In the genomic region with DNA sequence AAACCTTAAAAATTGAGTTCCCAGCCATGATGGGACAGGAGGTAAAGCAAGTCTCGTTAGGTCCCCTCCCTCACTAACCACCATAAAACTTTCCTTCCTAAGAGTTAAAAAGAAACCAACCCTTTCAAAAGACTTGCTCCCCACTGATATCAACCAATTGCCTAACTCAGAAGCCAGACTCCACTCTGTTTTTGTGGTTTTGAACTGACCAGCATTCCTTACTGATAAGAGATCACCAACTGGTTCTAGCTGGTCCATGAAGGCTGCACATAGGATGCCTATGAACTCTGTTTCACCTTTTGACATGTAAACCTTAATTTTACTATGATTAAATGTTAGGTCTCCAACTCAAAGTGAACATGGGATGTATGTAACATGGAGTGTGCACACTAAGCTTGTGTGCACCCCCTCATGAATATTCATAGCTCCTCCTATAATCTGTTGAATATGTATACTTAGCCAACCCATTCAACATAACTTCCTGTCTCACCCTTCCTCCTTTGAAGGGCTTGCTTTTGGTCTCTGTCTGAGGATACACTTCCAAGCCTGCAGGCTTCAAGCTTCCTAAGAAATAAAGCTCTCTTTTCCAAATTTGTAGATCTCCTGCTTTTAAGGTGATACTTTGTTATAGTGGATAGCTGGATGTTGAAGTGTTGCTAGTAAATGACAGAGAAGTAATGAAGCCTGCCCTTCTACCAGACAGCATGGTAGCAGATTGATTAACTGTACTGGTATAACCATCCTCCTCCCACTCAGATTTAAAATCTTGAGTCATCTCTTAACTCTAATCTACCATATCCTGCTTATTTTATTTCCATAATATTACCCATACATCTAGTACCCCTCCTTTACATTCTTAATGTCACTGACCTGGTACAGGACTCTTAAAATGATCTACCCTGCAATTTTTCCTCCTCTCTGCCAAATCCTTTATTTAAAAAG, we compare ENCODE assay signal across 10 cellular contexts.
DNase-seq lines count a peak whose midpoint lies in the region; ATAC-seq and TF ChIP-seq lines count a peak whose summit lies in the region.
"Had no signal": no experiment of that assay in that cellular context is flagged by ENCODE, and none has a peak within 500 bp of the region (broad histone marks: within the 10 kb centered on the region; RNA-seq: fewer than 3 reads in every experiment).

No MANE protein-coding gene starts in this region.

- peak overlapping the region in 7 of 8 donors; percentile 11 to 62 (median 33) for H3K4me3 Mint-ChIP-seq in CD4-positive, alpha-beta memory T cell

- no peak overlapping the region for H4K8ac ChIP-seq in mesendoderm (ENCODE audit: low read depth, low read length)

- CTCF ChIA-PET in CD4-positive, alpha-beta memory T cell (lab: Charles Lee; ENCODE audit: partially characterized antibody), result interaction anchor here (1.4 kb wide), 1 partner anchor 10 kb away, joined by 4 read pairs; no protein-coding TSS in a partner anchor

- no peak overlapping the region for H3K56ac ChIP-seq in mesendoderm (ENCODE audit: low read length)

- no peak overlapping the region for H3K27ac ChIP-seq in CD4-positive, alpha-beta memory T cell (ENCODE audit: low read depth, low read length)
- peak overlapping the region; percentile 81 for H3K27ac ChIP-seq in mesendoderm (ENCODE audit: low read depth, low read length)
- H3K27ac ChIP-seq: adrenal gland had no signal

- ATAC-seq in GM18873 (IDR thresholded peaks at IDR 0.05; ENCODE audit: low FRiP score, unreplicated experiment) (no peak), HG03097 (IDR thresholded peaks at IDR 0.05; ENCODE audit: low FRiP score, unreplicated experiment) (no peak), HG03159 (IDR thresholded peaks at IDR 0.05; ENCODE audit: unreplicated experiment) (no peak), GM21515 (IDR thresholded peaks at IDR 0.05; ENCODE audit: unreplicated experiment) (no peak)

- H2BK15ac ChIP-seq in mesendoderm (replicated peaks; ENCODE audit: low read depth), result no peak overlapping the region

- no peak overlapping the region for H3K23ac ChIP-seq in mesendoderm (ENCODE audit: low read length)

- DNase-seq in CD4-positive, alpha-beta memory T cell, result no peak
- DNase-seq in HT1080 (ENCODE audit: low read depth) (peak; percentile 65), astrocyte of the cerebellum (ENCODE audit: low read depth) (peak; percentile 55), mesendoderm (peak; percentile 90)
- DNase-seq: adrenal gland had no signal

- no peak overlapping the region for H3K9ac ChIP-seq in mesendoderm (ENCODE audit: low read length)

- no peak overlapping the region for H2BK5ac ChIP-seq in mesendoderm (ENCODE audit: low read length)

- no CpG with 5 or more reads among the region's 1 CpG for WGBS in mesendoderm (ENCODE audit: extremely low coverage, insufficient coverage, low lambda C conversion rate)

- peaks cover 27% of the 10 kb centered on the region for H3K79me2 ChIP-seq in mesendoderm (ENCODE audit: control insufficient read depth, insufficient read depth, low read length)

- intact Hi-C loops in CD4-positive, alpha-beta memory T cell (cut with micrococcal nuclease), result no loop called here

- peaks cover 20% of the 10 kb centered on the region in 2 donors for H3K36me3 Mint-ChIP-seq in CD4-positive, alpha-beta memory T cell

- no peaks in the 10 kb centered on the region for H3K9me3 ChIP-seq in CD4-positive, alpha-beta memory T cell (ENCODE audit: control insufficient read depth in 1 of 2, low read length in 2 of 2)
- H3K9me3 ChIP-seq: adrenal gland had no signal

- H3K4me3 ChIP-seq in CD4-positive, alpha-beta memory T cell (ENCODE audit: low read length in 2 of 2), result no peak overlapping the region
- no peak overlapping the region for H3K4me3 ChIP-seq in astrocyte of the cerebellum (ENCODE audit: low read depth, low read length)
- no peak overlapping the region for H3K4me3 ChIP-seq in mesendoderm (ENCODE audit: low read length)
- H3K4me3 ChIP-seq: adrenal gland, lung had no signal

- H4K5ac ChIP-seq in mesendoderm (ENCODE audit: low read length), result no peak overlapping the region

- POLR2A ChIA-PET in CD4-positive, alpha-beta memory T cell (lab: Charles Lee; ENCODE audit: partially characterized antibody), result no interaction called here

- H3K9me3 Mint-ChIP-seq in CD4-positive, alpha-beta memory T cell, result no peaks in the 10 kb centered on the region

- peaks cover 58 to 97% (median 70%) of the 10 kb centered on the region in 4 donors for H3K4me1 Mint-ChIP-seq in CD4-positive, alpha-beta memory T cell

- no peak for TF ChIP-seq CTCF in astrocyte of the cerebellum (IDR thresholded peaks at IDR 0.05; ENCODE audit: low read depth, low read length, missing control alignments)

- H3K18ac ChIP-seq in mesendoderm (ENCODE audit: low read length), result no peak overlapping the region

- H2AK5ac ChIP-seq in mesendoderm (ENCODE audit: low read length), result no peak overlapping the region

- peaks cover 69% of the 10 kb centered on the region for H3K4me1 ChIP-seq in CD4-positive, alpha-beta memory T cell (ENCODE audit: insufficient read depth, low read length)
- H3K4me1 ChIP-seq in mesendoderm (ENCODE audit: control insufficient read depth, low read depth, low read length), result peaks cover 5% of the 10 kb centered on the region

- no peaks in the 10 kb centered on the region for H3K27me3 Mint-ChIP-seq in CD4-positive, alpha-beta memory T cell

- H3K27me3 ChIP-seq in CD4-positive, alpha-beta memory T cell (ENCODE audit: insufficient read depth, low read length), result no peaks in the 10 kb centered on the region
- no peaks in the 10 kb centered on the region for H3K27me3 ChIP-seq in mesendoderm (ENCODE audit: insufficient read depth, low read length, poor library complexity)
- H3K27me3 ChIP-seq: adrenal gland had no signal

- no peak overlapping the region for H3K4ac ChIP-seq in mesendoderm (ENCODE audit: low read depth, low read length)

- peaks cover 3% of the 10 kb centered on the region for H3K79me1 ChIP-seq in mesendoderm (ENCODE audit: low read length)

- H3K27ac Mint-ChIP-seq in CD4-positive, alpha-beta memory T cell, result peak overlapping the region in 6 of 7 donors; percentile 2 to 72 (median 12)

- H3K36me3 ChIP-seq in CD4-positive, alpha-beta memory T cell (ENCODE audit: insufficient read depth, low read length), result no peaks in the 10 kb centered on the region
- no peaks in the 10 kb centered on the region for H3K36me3 ChIP-seq in mesendoderm (ENCODE audit: control insufficient read depth, insufficient read depth, low read length)
- H3K36me3 ChIP-seq: adrenal gland had no signal

- no peak overlapping the region for H3K4me2 ChIP-seq in mesendoderm (ENCODE audit: low read length)

- no peak overlapping the region for H2BK120ac ChIP-seq in mesendoderm (ENCODE audit: low read depth, low read length)

- in situ Hi-C loops in astrocyte of the cerebellum (cut with HindIII; ENCODE audit: low sequenced_read_pairs), result no loop called here

Comparison
In these comparisons a context has a peak if more than half of its experiments do, and no peak if none do; other contexts are left out.
1. DNase-seq: peak in HT1080 (single experiment), astrocyte of the cerebellum (single experiment) and mesendoderm (single experiment); none in CD4-positive, alpha-beta memory T cell (0 of 5).